In genomic region chr1:234988160-234988528, GRCh38 we compare ENCODE assay signal across 9 cellular contexts.
DNase-seq lines count a peak whose midpoint lies in the region; ATAC-seq and TF ChIP-seq lines count a peak whose summit lies in the region.
"Had no signal": no experiment of that assay in that cellular context is flagged by ENCODE, and none has a peak within 500 bp of the region (broad histone marks: within the 10 kb centered on the region; RNA-seq: fewer than 3 reads in every experiment).

No MANE protein-coding gene starts in this region.

- H4K20me1 ChIP-seq in OCI-LY1 (ENCODE audit: insufficient read depth, low read length), result no peaks in the 10 kb centered on the region

- no peak for DNase-seq in stimulated activated naive CD8-positive, alpha-beta T cell treated with anti-CD3 and anti-CD28 coated beads, Interleukin-15, amount 100 ng/mL, for 72 hours
- DNase-seq in activated gamma-delta T cell (lab: John Stamatoyannopoulos, UW) (no peak), DMS53 treated with DMSO at 0.1 percent for 48 hours (lab: John Stamatoyannopoulos, UW; ENCODE audit: unreplicated experiment) (no peak), NCI-H446 (lab: John Stamatoyannopoulos, UW) (no peak)
- DNase-seq: GF-D8 had no signal

- H3K9me3 ChIP-seq in OCI-LY1 (ENCODE audit: low read length), result no peaks in the 10 kb centered on the region

- no peaks in the 10 kb centered on the region for H3K36me3 ChIP-seq in OCI-LY1 (ENCODE audit: insufficient read depth, low read length)

- TF ChIP-seq CTCF in OCI-LY1 (IDR thresholded peaks at IDR 0.05; ENCODE audit: low read length), result no peak

- peaks cover 58% of the 10 kb centered on the region for H3K4me1 Mint-ChIP-seq in activated naive CD8-positive, alpha-beta T cell (ENCODE audit: low read depth)
- peaks cover 86% of the 10 kb centered on the region for H3K4me1 Mint-ChIP-seq in stimulated activated naive CD8-positive, alpha-beta T cell treated with anti-CD3 and anti-CD28 coated beads, Interleukin-15, amount 100 ng/mL, for 72 hours

- H3K4me3 ChIP-seq in OCI-LY1 (ENCODE audit: low read depth, low read length, poor library complexity, severe bottlenecking), result no peak overlapping the region

- no peak overlapping the region for H2AFZ ChIP-seq in OCI-LY1 (ENCODE audit: low read length)

- H3K27ac ChIP-seq in OCI-LY1 (ENCODE audit: low read depth, low read length, poor library complexity, severe bottlenecking), result peak overlapping the region; percentile 86
- peak overlapping the region; percentile 89 for H3K27ac ChIP-seq in layer of hippocampus (ENCODE audit: low read depth, low read length)

- H3K4me1 ChIP-seq in OCI-LY1 (ENCODE audit: insufficient read depth, low read length, severe bottlenecking), result peaks cover 44% of the 10 kb centered on the region

- H3K4me3 Mint-ChIP-seq in activated naive CD8-positive, alpha-beta T cell, result no peak overlapping the region
- H3K4me3 Mint-ChIP-seq in stimulated activated naive CD8-positive, alpha-beta T cell treated with anti-CD3 and anti-CD28 coated beads, Interleukin-15, amount 100 ng/mL, for 72 hours, result peak overlapping the region in 1 of 2 donors; percentile 73

- no peaks in the 10 kb centered on the region for H3K79me2 ChIP-seq in OCI-LY1 (ENCODE audit: insufficient read depth, low read length)

- H3K27me3 ChIP-seq in OCI-LY1 (ENCODE audit: insufficient read depth, low read length) (no peaks in the 10 kb centered on the region), layer of hippocampus (ENCODE audit: control insufficient read depth, insufficient read depth, low read length) (no peaks in the 10 kb centered on the region)

- no peaks in the 10 kb centered on the region for H3K9me3 Mint-ChIP-seq in activated naive CD8-positive, alpha-beta T cell (ENCODE audit: low read depth)
- H3K9me3 Mint-ChIP-seq in stimulated activated naive CD8-positive, alpha-beta T cell treated with anti-CD3 and anti-CD28 coated beads, Interleukin-15, amount 100 ng/mL, for 72 hours, result peaks cover 5 to 11% of the 10 kb centered on the region in 2 donors

- H3K27ac Mint-ChIP-seq in activated naive CD8-positive, alpha-beta T cell, result peak overlapping the region; percentile 77
- H3K27ac Mint-ChIP-seq in stimulated activated naive CD8-positive, alpha-beta T cell treated with anti-CD3 and anti-CD28 coated beads, Interleukin-15, amount 100 ng/mL, for 72 hours, result peak overlapping the region; percentile 37 to 87

- H3F3A ChIP-seq in OCI-LY1 (ENCODE audit: insufficient read depth, low read length), result no peaks in the 10 kb centered on the region

- no peaks in the 10 kb centered on the region for H3K36me3 Mint-ChIP-seq in activated naive CD8-positive, alpha-beta T cell

- no peak for ATAC-seq in stimulated activated naive CD8-positive, alpha-beta T cell treated with anti-CD3 and anti-CD28 coated beads, Interleukin-15, amount 100 ng/mL, for 72 hours
- ATAC-seq in GM21825 (IDR thresholded peaks at IDR 0.05; ENCODE audit: unreplicated experiment), result no peak

- H3K9ac ChIP-seq in OCI-LY1 (ENCODE audit: low read length), result no peak overlapping the region

- no peaks in the 10 kb centered on the region for H3K9me2 ChIP-seq in OCI-LY1 (ENCODE audit: low read depth, low read length)

- no peaks in the 10 kb centered on the region for H3K27me3 Mint-ChIP-seq in activated naive CD8-positive, alpha-beta T cell
- no peaks in the 10 kb centered on the region for H3K27me3 Mint-ChIP-seq in stimulated activated naive CD8-positive, alpha-beta T cell treated with anti-CD3 and anti-CD28 coated beads, Interleukin-15, amount 100 ng/mL, for 72 hours

- no peak overlapping the region for H3K4me2 ChIP-seq in OCI-LY1 (ENCODE audit: low read length)
